ENCODE assay signal across 7 cellular contexts in genomic region chr2:68349091-68349490, GRCh38. TPM values are rescaled to one million over a fixed set of nuclear protein-coding genes. Genes with fewer than 3 reads are reported as not detected.
"Had no signal": no experiment of that assay in that cellular context is flagged by ENCODE, and none has a peak within 500 bp of the region (broad histone marks: within the 10 kb centered on the region; RNA-seq: fewer than 3 reads in every experiment).

No MANE protein-coding gene starts in this region.

RNA-seq across cellular contexts. Expression of gene PLEK, which starts 16.0 kb away (rescaled TPM):
- total RNA-seq: GM23248, GM23338, H1, H4, H7, H9, HFFc6 had no signal
- polyA plus RNA-seq: H1 had no signal
